2 cellular contexts compared by ENCODE assay signal in genomic region chr7:55099086-55099831, GRCh38.
TF ChIP-seq lines count a peak whose summit lies in the region.

No MANE protein-coding gene starts in this region.

TF ChIP-seq in SK-N-SH treated with all-trans-retinoic acid at 6 μM for 48 hours, 23 proteins besides CTCF, POLR2A, EP300 and RAD21 (continued from another document):
- TF ChIP-seq, protein P1, sequence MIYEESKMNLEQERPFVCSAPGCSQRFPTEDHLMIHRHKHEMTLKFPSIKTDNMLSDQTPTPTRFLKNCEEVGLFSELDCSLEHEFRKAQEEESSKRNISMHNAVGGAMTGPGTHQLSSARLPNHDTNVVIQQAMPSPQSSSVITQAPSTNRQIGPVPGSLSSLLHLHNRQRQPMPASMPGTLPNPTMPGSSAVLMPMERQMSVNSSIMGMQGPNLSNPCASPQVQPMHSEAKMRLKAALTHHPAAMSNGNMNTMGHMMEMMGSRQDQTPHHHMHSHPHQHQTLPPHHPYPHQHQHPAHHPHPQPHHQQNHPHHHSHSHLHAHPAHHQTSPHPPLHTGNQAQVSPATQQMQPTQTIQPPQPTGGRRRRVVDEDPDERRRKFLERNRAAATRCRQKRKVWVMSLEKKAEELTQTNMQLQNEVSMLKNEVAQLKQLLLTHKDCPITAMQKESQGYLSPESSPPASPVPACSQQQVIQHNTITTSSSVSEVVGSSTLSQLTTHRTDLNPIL (CRISPR knock-in tag; IDR thresholded peaks at IDR 0.05; ENCODE audit: low read depth), result no peak

TF ChIP-seq in SK-N-SH, 30 proteins besides CTCF, POLR2A, EP300 and RAD21 (continued from another document):
- no peak for TF ChIP-seq REST (IDR thresholded peaks at IDR 0.05; ENCODE audit: low read depth, low read length)
